ENCODE assay signal across 8 cellular contexts in the genomic region with DNA sequence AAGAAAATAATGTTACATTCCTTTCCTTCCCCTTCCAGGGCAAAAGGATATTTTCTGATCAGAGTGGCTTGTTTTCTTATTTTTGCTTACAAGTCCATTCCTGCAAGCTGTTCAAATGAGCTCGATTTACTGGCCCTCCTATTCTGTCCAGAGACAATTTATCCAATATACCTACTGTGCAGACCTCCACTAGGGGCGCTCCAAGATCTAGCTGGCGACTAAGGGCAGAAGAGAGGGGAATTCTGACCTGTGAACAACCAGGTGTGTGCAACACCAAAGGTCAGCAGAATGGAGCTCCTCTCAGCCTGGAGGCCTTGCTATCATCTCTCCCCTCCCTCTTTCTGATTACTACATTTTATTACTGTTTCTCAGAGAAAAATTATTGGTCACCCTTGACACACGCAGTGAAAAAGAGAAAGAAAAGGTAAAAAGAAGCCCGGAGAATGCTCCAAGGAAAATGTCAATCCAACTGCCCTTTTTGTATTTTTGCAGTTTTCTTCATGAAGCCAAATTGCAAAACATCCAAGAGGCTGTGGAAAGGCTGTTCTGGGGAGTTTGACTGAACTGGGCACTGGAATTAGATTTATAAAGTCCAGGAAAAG. TPM values are rescaled to one million over a fixed set of nuclear protein-coding genes. Genes with fewer than 3 reads are reported as not detected.
DNase-seq lines count a peak whose midpoint lies in the region; ATAC-seq, FAIRE-seq and TF ChIP-seq lines count a peak whose summit lies in the region.

No MANE protein-coding gene starts in this region.

- H3K4me1 ChIP-seq in CD8-positive, alpha-beta T cell (ENCODE audit: insufficient read depth, low read length) = peaks cover 3% of the 10 kb centered on the region
- H3K4me1 ChIP-seq in thoracic aorta (ENCODE audit: control insufficient read depth in 1 of 2, low read depth in 2 of 2) = peaks cover 3 to 10% of the 10 kb centered on the region in 2 donors

- no peaks in the 10 kb centered on the region for H3K9me3 ChIP-seq in CD8-positive, alpha-beta T cell (ENCODE audit: low read length)
- no peaks in the 10 kb centered on the region for H3K9me3 ChIP-seq in thoracic aorta

- no peak overlapping the region for H3K4me3 ChIP-seq in CD8-positive, alpha-beta T cell (ENCODE audit: low read depth, low read length)
- H3K4me3 ChIP-seq in astrocyte of the cerebellum (ENCODE audit: low read depth, low read length) (no peak overlapping the region), kidney epithelial cell (ENCODE audit: low read depth, low read length) (no peak overlapping the region), thoracic aorta (no peak overlapping the region)

- no peak for ATAC-seq in CD8-positive, alpha-beta T cell
- ATAC-seq in thoracic aorta (ENCODE audit: insufficient number of reproducible peaks, low FRiP score, low read depth) = no peak
- no peak for ATAC-seq in GM18907 (IDR thresholded peaks at IDR 0.05; ENCODE audit: unreplicated experiment)

- in situ Hi-C loops in astrocyte of the cerebellum (cut with HindIII; ENCODE audit: low sequenced_read_pairs) = no loop called here

- no peak overlapping the region for H3K27ac Mint-ChIP-seq in CD8-positive, alpha-beta T cell

- intact Hi-C loops in CD8-positive, alpha-beta T cell (cut with DNase I, micrococcal nuclease) = no loop called here

- H3K36me3 Mint-ChIP-seq in CD8-positive, alpha-beta T cell = no peaks in the 10 kb centered on the region

- peaks cover 4% of the 10 kb centered on the region for H3K4me1 Mint-ChIP-seq in CD8-positive, alpha-beta T cell (ENCODE audit: low read depth)

- peak in 2 of 7 experiments; percentile 5 to 13 for DNase-seq in CD8-positive, alpha-beta T cell
- peak; percentile 49 for DNase-seq in GM19240 (ENCODE audit: insufficient read length, low spot score)
- DNase-seq in NCI-H510A treated with DMSO at 0.1 percent for 48 hours (lab: John Stamatoyannopoulos, UW) = peak; percentile 44
- no peak for DNase-seq in astrocyte of the cerebellum (ENCODE audit: low read depth)
- DNase-seq in kidney epithelial cell (ENCODE audit: low read depth) = no peak
- DNase-seq in thoracic aorta (ENCODE audit: low spot score) = no peak
- no peak for DNase-seq in RCC 7860 (ENCODE audit: low spot score)

- no peaks in the 10 kb centered on the region for H3K9me3 Mint-ChIP-seq in CD8-positive, alpha-beta T cell

- H3K27me3 Mint-ChIP-seq in CD8-positive, alpha-beta T cell (ENCODE audit: low read depth) = peaks cover 57% of the 10 kb centered on the region

- no peak overlapping the region for H3K4me3 Mint-ChIP-seq in CD8-positive, alpha-beta T cell

- no peak overlapping the region for H3K27ac ChIP-seq in CD8-positive, alpha-beta T cell (ENCODE audit: low read depth, low read length)
- H3K27ac ChIP-seq in thoracic aorta = no peak overlapping the region

- H3K36me3 ChIP-seq in CD8-positive, alpha-beta T cell (ENCODE audit: insufficient read depth, low read length) = no peaks in the 10 kb centered on the region
- H3K36me3 ChIP-seq in kidney epithelial cell (ENCODE audit: control insufficient read depth, insufficient read depth, low read length) (no peaks in the 10 kb centered on the region), thoracic aorta (no peaks in the 10 kb centered on the region)

- TF ChIP-seq CTCF in CD8-positive, alpha-beta T cell (IDR thresholded peaks at IDR 0.05) = peak; percentile 43
- TF ChIP-seq CTCF in astrocyte of the cerebellum (IDR thresholded peaks at IDR 0.05; ENCODE audit: low read depth, low read length, missing control alignments) (peak; percentile 79), kidney epithelial cell (IDR thresholded peaks at IDR 0.05; ENCODE audit: insufficient read depth, low read length, poor library complexity, severe bottlenecking) (peak; percentile 67), thoracic aorta (IDR thresholded peaks at IDR 0.05) (peak; percentile 29)

- FAIRE-seq in RCC 7860 (lab: Jason Lieb, UNC) = no peak

- POLR2A ChIA-PET in CD8-positive, alpha-beta T cell (lab: Charles Lee) = no interaction called here

- H3K27me3 ChIP-seq in CD8-positive, alpha-beta T cell (ENCODE audit: insufficient read depth, low read length) = peaks cover 13% of the 10 kb centered on the region
- peaks cover 27% of the 10 kb centered on the region for H3K27me3 ChIP-seq in kidney epithelial cell (ENCODE audit: control insufficient read depth, insufficient read depth, low read length)
- H3K27me3 ChIP-seq in thoracic aorta (replicated peaks; ENCODE audit: insufficient read depth) = peaks cover 8% of the 10 kb centered on the region

- CTCF ChIA-PET in CD8-positive, alpha-beta T cell (lab: Charles Lee) = interaction anchor here (0.6 to 1.5 kb wide), 8 partner anchors 8 to 226 kb away, joined by 3 to 5 read pairs (median 4); no protein-coding TSS in a partner anchor

RNA-seq across cellular contexts. Expression of a gene that starts 3.2 kb away (rescaled TPM):
- not detected for total RNA-seq in CD8-positive, alpha-beta T cell
- not detected in 2 replicates for total RNA-seq in kidney epithelial cell
- under 1 TPM in 1 of 2 donors, not detected in 1; 0.21 TPM for total RNA-seq in thoracic aorta

Comparison
In these comparisons a context has a peak if more than half of its experiments do, and no peak if none do; other contexts are left out.
1. DNase-seq: peak in GM19240 (single experiment) and NCI-H510A treated with DMSO at 0.1 percent for 48 hours (single experiment); none in astrocyte of the cerebellum (single experiment), kidney epithelial cell (single experiment), thoracic aorta (single experiment) and RCC 7860 (single experiment).
2. CTCF ChIP-seq: peak in every context shown above with its lines; median percentile 79 in astrocyte of the cerebellum; 67 in kidney epithelial cell; 43 in CD8-positive, alpha-beta T cell; 29 in thoracic aorta.